Comparison of ENCODE assay signal across 7 cellular contexts in genomic region chr3:24004171-24004938, GRCh38. TPM values are rescaled to one million over a fixed set of nuclear protein-coding genes. Genes with fewer than 3 reads are reported as not detected.
A peak's percentile ranks its signal among the peaks of the same experiment; 100 is the strongest.
DNase-seq lines count a peak whose midpoint lies in the region; ATAC-seq and TF ChIP-seq lines count a peak whose summit lies in the region.

No MANE protein-coding gene starts in this region.

- H3K4me1 ChIP-seq in trophoblast cell (ENCODE audit: control insufficient read depth in 1 of 2, insufficient read depth in 2 of 2, low read length in 2 of 2) (no peaks in the 10 kb centered on the region), spleen (peaks cover 0 to 2% (median 1%) of the 10 kb centered on the region in 6 donors)

- H2BK5ac ChIP-seq in trophoblast cell (ENCODE audit: low read depth, low read length, poor library complexity) = no peak overlapping the region

- H3K4me2 ChIP-seq in trophoblast cell (ENCODE audit: low read length) = no peak overlapping the region

- no peak for TF ChIP-seq CTCF in chondrocyte (IDR thresholded peaks at IDR 0.05)
- TF ChIP-seq CTCF in spleen (IDR thresholded peaks at IDR 0.05 in 8 of 11, conservative IDR thresholded peaks at IDR 0.05 in 3 of 11) = no peak

- ATAC-seq in GM19328 (IDR thresholded peaks at IDR 0.05; ENCODE audit: unreplicated experiment) (peak; percentile 47), GM21825 (IDR thresholded peaks at IDR 0.05; ENCODE audit: unreplicated experiment) (peak; percentile 83), HG03460 (IDR thresholded peaks at IDR 0.05; ENCODE audit: unreplicated experiment) (peak; percentile 84)

- intact Hi-C loops in spleen (cut with DNase I; ENCODE audit: low total_unique reads) = no loop called here

- H2AFZ ChIP-seq in trophoblast cell (ENCODE audit: insufficient read depth, low read length, poor library complexity) = no peak overlapping the region

- H3K9ac ChIP-seq in trophoblast cell (ENCODE audit: low read length) = no peak overlapping the region

- H3K27me3 ChIP-seq in trophoblast cell (ENCODE audit: insufficient read depth, low read length) (no peaks in the 10 kb centered on the region), spleen (replicated peaks in 1 of 7) (no peaks in the 10 kb centered on the region)

- H3K36me3 ChIP-seq in trophoblast cell (ENCODE audit: control insufficient read depth in 1 of 2, insufficient read depth in 2 of 2, low read length in 2 of 2) (no peaks in the 10 kb centered on the region), spleen (no peaks in the 10 kb centered on the region)

- no peaks in the 10 kb centered on the region for H3K9me3 ChIP-seq in trophoblast cell (ENCODE audit: insufficient read depth, low read depth, low read length)
- H3K9me3 ChIP-seq in spleen = peaks cover 0 to 3% (median 0%) of the 10 kb centered on the region in 8 donors

- H3K4ac ChIP-seq in trophoblast cell (ENCODE audit: low read depth, low read length) = no peak overlapping the region

- no peak overlapping the region for H3K27ac Mint-ChIP-seq in chondrocyte (ENCODE audit: unreplicated experiment)

- H2BK120ac ChIP-seq in trophoblast cell (ENCODE audit: insufficient read depth, low read length, poor library complexity) = no peak overlapping the region

- no peak overlapping the region for H3K14ac ChIP-seq in trophoblast cell (ENCODE audit: low read length)

- no peaks in the 10 kb centered on the region for H3K79me2 ChIP-seq in trophoblast cell (ENCODE audit: control insufficient read depth, insufficient read depth, low read length, poor library complexity)

- H3K9me3 Mint-ChIP-seq in chondrocyte (ENCODE audit: low read depth) = no peaks in the 10 kb centered on the region

- peak overlapping the region; percentile 10 for H2AK5ac ChIP-seq in trophoblast cell (ENCODE audit: low read length)

- no peaks in the 10 kb centered on the region for H3K79me1 ChIP-seq in trophoblast cell (ENCODE audit: low read length)

- no peaks in the 10 kb centered on the region for H3K27me3 Mint-ChIP-seq in chondrocyte (ENCODE audit: low read depth)

- DNase-seq in trophoblast cell (no peak), chondrocyte (ENCODE audit: low spot score) (no peak), spleen (no peak)
- DNase-seq in activated effector memory CD4-positive, alpha-beta T cell treated with anti-CD3 and anti-CD28 coated beads, Interleukin-2, amount 50 U/mL, for 16 hours = no peak

- H3K36me3 Mint-ChIP-seq in chondrocyte (ENCODE audit: low read depth) = no peaks in the 10 kb centered on the region

- no peak overlapping the region for H4K12ac ChIP-seq in trophoblast cell (ENCODE audit: low read depth, low read length)

- no peak overlapping the region for H3K4me3 Mint-ChIP-seq in chondrocyte (ENCODE audit: unreplicated experiment)

- H3K18ac ChIP-seq in trophoblast cell (ENCODE audit: low read length) = no peak overlapping the region

- WGBS in trophoblast cell (ENCODE audit: extremely low coverage, insufficient coverage, insufficient read length) = no CpG with 5 or more reads among the region's 4 CpGs
- 65 to 81% (median 67%) methylated on average over 4 of the region's 4 CpGs for WGBS in spleen, 5 donors

- no peak overlapping the region for H3K23ac ChIP-seq in trophoblast cell (ENCODE audit: low read length)

- no peak overlapping the region for H3K4me3 ChIP-seq in trophoblast cell (ENCODE audit: low read depth, low read length)
- H3K4me3 ChIP-seq in spleen = no peak overlapping the region

- H3K27ac ChIP-seq in trophoblast cell (ENCODE audit: low read depth, low read length) (no peak overlapping the region), spleen (no peak overlapping the region)

- no peak for TF ChIP-seq POLR2A in spleen (IDR thresholded peaks at IDR 0.05)

- no peak overlapping the region for H4K91ac ChIP-seq in trophoblast cell (ENCODE audit: low read depth, low read length)

- H2BK12ac ChIP-seq in trophoblast cell (ENCODE audit: low read length) = no peak overlapping the region

- H3K4me1 Mint-ChIP-seq in chondrocyte (ENCODE audit: low read depth) = no peaks in the 10 kb centered on the region

- H4K8ac ChIP-seq in trophoblast cell (ENCODE audit: low read depth, low read length) = no peak overlapping the region

RNA-seq across cellular contexts. Expression of gene NR1D2, which starts 59.3 kb away (rescaled TPM):
- polyA plus RNA-seq in trophoblast cell (2013) = 11.2 and 12.2 TPM in 2 replicates
- 14.7 to 19.8 TPM (median 19.6 TPM) in 3 replicates for total RNA-seq in chondrocyte
- 10 to 100 TPM; 20.4 to 44.4 (median 39.5) TPM for total RNA-seq in spleen
- polyA plus RNA-seq in spleen = 10 to 100 TPM in 1 of 3 donors, 1 to 10 TPM in 2; 6.1 to 10.7 (median 7.3) TPM
